ENCODE assay signal across 17 cellular contexts in genomic region chr4:173515458-173515857, GRCh38. TPM values are rescaled to one million over a fixed set of nuclear protein-coding genes. Genes with fewer than 3 reads are reported as not detected.
"Had no signal": no experiment of that assay in that cellular context is flagged by ENCODE, and none has a peak within 500 bp of the region (broad histone marks: within the 10 kb centered on the region; RNA-seq: fewer than 3 reads in every experiment).

No MANE protein-coding gene starts in this region.

- H3K36me3 ChIP-seq: left lung, prostate gland, right lobe of liver, SJSA1, thoracic aorta had no signal

- H3K9me3 ChIP-seq: left lung, mucosa of descending colon, prostate gland, right lobe of liver, SJSA1, thoracic aorta had no signal

- DNase-seq: activated CD4-positive, alpha-beta T cell treated with anti-CD3 and anti-CD28 coated beads, Interleukin-2, amount 10 ng/mL, durations not matched to agents 7 days and 5 days; caudate nucleus; left lung; mammary epithelial cell; mucosa of descending colon; naive thymus-derived CD4-positive, alpha-beta T cell; right lobe of liver; stimulated activated CD4-positive, alpha-beta T cell treated with anti-CD3 and anti-CD28 coated beads, Interleukin-4, amount 100 ng/mL, for 24 hours; T-helper 9 cell had no signal

- H3K27ac ChIP-seq: left lung, prostate gland, SJSA1, thoracic aorta had no signal

- H3K4me3 ChIP-seq: left lung, mucosa of descending colon, prostate gland, right lobe of liver, SJSA1, thoracic aorta had no signal

- H3K4me1 ChIP-seq: left lung, prostate gland, right lobe of liver, SJSA1 had no signal

RNA-seq across cellular contexts. Expression of gene HAND2, which starts 14.6 kb away (rescaled TPM):
- total RNA-seq: activated CD4-positive, alpha-beta T cell treated with anti-CD3 and anti-CD28 coated beads, Interleukin-2, amount 10 ng/mL, durations not matched to agents 7 days and 5 days; dermis microvascular lymphatic vessel endothelial cell; epithelial cell of proximal tubule; frontal cortex; kidney epithelial cell; left lung; mammary epithelial cell; naive thymus-derived CD4-positive, alpha-beta T cell; osteocyte; SJSA1 had no signal
- polyA plus RNA-seq: mammary epithelial cell; naive thymus-derived CD4-positive, alpha-beta T cell had no signal
